In the genomic region with DNA sequence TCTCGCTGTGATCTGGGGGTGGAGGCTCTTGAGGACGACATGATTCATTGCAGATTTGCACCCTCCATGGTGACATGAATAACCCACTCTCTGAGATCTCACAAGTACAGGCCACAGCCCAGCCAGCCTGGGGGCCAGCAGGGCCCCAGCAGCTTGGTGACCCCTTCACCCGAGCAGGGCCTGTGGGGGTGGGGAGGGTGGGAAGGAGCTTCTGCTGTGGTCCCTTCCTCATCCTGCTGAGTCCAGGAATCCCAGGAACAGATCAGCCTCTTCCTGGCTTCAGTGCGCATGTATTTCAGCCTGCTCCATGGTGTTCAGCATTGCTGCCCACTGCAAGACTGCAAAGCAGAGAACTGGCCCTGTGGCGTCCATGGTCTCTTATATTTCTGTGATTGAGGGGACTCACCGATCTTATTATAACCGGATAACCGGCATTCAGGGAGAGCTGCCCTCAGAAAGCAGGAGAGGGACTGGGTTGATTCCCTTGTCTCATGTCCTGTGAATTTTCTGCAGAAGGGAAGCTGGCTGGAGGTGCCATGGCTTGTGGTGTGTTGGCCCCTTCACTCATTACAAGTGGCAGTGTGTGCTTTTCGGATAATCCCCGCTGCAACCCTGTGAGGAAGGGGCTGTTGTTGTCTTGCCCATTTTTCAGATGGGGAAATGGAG, we compare ENCODE assay signal across 25 cellular contexts.
"Had no signal": no experiment of that assay in that cellular context is flagged by ENCODE, and none has a peak within 500 bp of the region (broad histone marks: within the 10 kb centered on the region; RNA-seq: fewer than 3 reads in every experiment).

No MANE protein-coding gene starts in this region.

- H3K36me3 ChIP-seq: esophagus squamous epithelium, ovary, stomach, thyroid gland, WERI-Rb-1 had no signal

- ATAC-seq: activated CD4-positive, CD25-positive, alpha-beta regulatory T cell treated with anti-CD3 and anti-CD28 coated beads, Interleukin-2, amount 50 U/mL, for 24 hours; activated naive CD8-positive, alpha-beta T cell treated with anti-CD3 and anti-CD28 coated beads, Interleukin-2, amount 50 U/mL, for 24 hours; left cardiac atrium; stimulated activated naive B cell treated with anti-CD40 and anti-IgM and Interleukin-4, amounts not matched to agents 10 μg/mL and 1 μg/mL and 100 μg/mL, for 72 hours had no signal

- H3K9me3 ChIP-seq: esophagus squamous epithelium, ovary, stomach, thyroid gland had no signal

- DNase-seq: activated CD4-positive, alpha-beta T cell treated with anti-CD3 and anti-CD28 coated beads for 48 hours; activated CD4-positive, alpha-beta T cell treated with anti-CD3 and anti-CD28 coated beads, Interleukin-2, amount 50 U/mL, for 48 hours; activated gamma-delta T cell treated with Interleukin-2 at 50 U/mL for 16 hours; activated naive CD8-positive, alpha-beta T cell treated with anti-CD3 and anti-CD28 coated beads, Interleukin-2, amount 50 U/mL, for 24 hours; activated T-cell treated with anti-CD3 and anti-CD28 coated beads, Interleukin-2, amount 50 U/mL, for 24 hours; amygdala; central memory CD4-positive, alpha-beta T cell; effector CD4-positive, alpha-beta T cell; esophagus squamous epithelium; foreskin melanocyte; left cardiac atrium; ovary; stimulated activated CD4-positive, alpha-beta T cell treated with anti-CD3 and anti-CD28 coated beads, Interleukin-15, amount 100 ng/mL, for 24 hours; stimulated activated CD4-positive, alpha-beta T cell treated with anti-CD3 and anti-CD28 coated beads, Interleukin-2, amount 100 ng/mL, for 24 hours; stimulated activated naive B cell treated with anti-CD40 and anti-IgM and Interleukin-4, amounts not matched to agents 10 μg/mL and 1 μg/mL and 100 μg/mL, for 72 hours; SW 1271; T-helper 9 cell; thyroid gland; WERI-Rb-1 had no signal

- H3K4me1 ChIP-seq: thyroid gland had no signal

- H3K27ac ChIP-seq: epithelial cell of prostate, esophagus squamous epithelium, ovary, stomach, thyroid gland, WERI-Rb-1 had no signal

- H3K4me3 ChIP-seq: esophagus squamous epithelium, ovary, stomach, thyroid gland had no signal

- FAIRE-seq: endometrium, islet of Langerhans, TTC549 had no signal

- H3K27me3 ChIP-seq: ovary, thyroid gland had no signal
